In the genomic region with DNA sequence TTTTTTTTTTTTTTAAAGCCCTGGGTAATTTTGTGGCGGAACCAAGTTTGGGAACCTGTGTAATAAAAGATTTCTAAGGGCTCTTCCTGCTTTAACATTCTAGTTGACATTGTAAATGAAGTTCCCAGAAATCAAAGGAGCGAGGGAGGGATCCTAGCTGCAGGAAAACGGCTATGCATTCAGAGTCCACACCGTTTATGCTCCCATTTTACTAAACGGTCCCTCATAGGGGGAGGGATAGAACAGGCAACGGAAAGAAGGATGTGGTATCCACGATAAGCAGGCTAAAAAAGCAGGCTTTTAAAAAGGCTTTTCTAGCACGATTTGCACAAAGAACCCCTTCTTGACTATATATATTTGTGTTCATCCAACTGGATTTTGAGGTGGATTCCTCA, we compare ENCODE assay signal across 8 cellular contexts. TPM values are rescaled to one million over a fixed set of nuclear protein-coding genes. Genes with fewer than 3 reads are reported as not detected.
DNase-seq lines count a peak whose midpoint lies in the region; ATAC-seq, FAIRE-seq and TF ChIP-seq lines count a peak whose summit lies in the region.

No MANE protein-coding gene starts in this region.

- in situ Hi-C loops in KBM-7 (cut with MboI; ENCODE audit: low pct_unique_long_range_greater_than_20kb, low sequenced_read_pairs) = no loop called here

- BruUV-seq in PC-9 (replicated peaks; lab: Mats Ljungman, UMichigan) (TSS peak; percentile 46), endothelial cell of umbilical vein (replicated peaks; lab: Mats Ljungman, UMichigan) (TSS peak; percentile 53)

- H3K27me3 ChIP-seq in PC-9 (ENCODE audit: insufficient read depth, low read depth) = no peaks in the 10 kb centered on the region
- no peaks in the 10 kb centered on the region for H3K27me3 ChIP-seq in endothelial cell of umbilical vein (ENCODE audit: control insufficient read depth in 2 of 2, insufficient read depth in 2 of 2, low read length in 2 of 2)

- H3K4me1 Mint-ChIP-seq in activated CD8-positive, alpha-beta memory T cell treated with anti-CD3 and anti-CD28 coated beads, Interleukin-2, amount 10 ng/mL, durations not matched to agents 7 days and 5 days = peaks cover 19% of the 10 kb centered on the region
- peaks cover 39 to 40% of the 10 kb centered on the region in 2 donors for H3K4me1 Mint-ChIP-seq in natural killer cell

- peaks cover 5% of the 10 kb centered on the region for H3K27me3 Mint-ChIP-seq in activated CD8-positive, alpha-beta memory T cell treated with anti-CD3 and anti-CD28 coated beads, Interleukin-2, amount 10 ng/mL, durations not matched to agents 7 days and 5 days
- H3K27me3 Mint-ChIP-seq in natural killer cell (ENCODE audit: low read depth in 2 of 2) = peaks cover 0 to 6% of the 10 kb centered on the region in 2 donors

- CTCF ChIA-PET in activated CD8-positive, alpha-beta memory T cell treated with anti-CD3 and anti-CD28 coated beads, Interleukin-2, amount 10 ng/mL, durations not matched to agents 7 days and 5 days (lab: Charles Lee) = interaction anchor here (0.7 kb wide), 1 partner anchor 16 kb away, joined by 3 read pairs; no protein-coding TSS in a partner anchor
- CTCF ChIA-PET in PC-9 (lab: Charles Lee) = no interaction called here
- CTCF ChIA-PET in endothelial cell of umbilical vein (lab: Charles Lee) = interaction anchor here (1.0 kb wide), 1 partner anchor 19 kb away, joined by 3 read pairs; no protein-coding TSS in a partner anchor

- H3K4me3 Mint-ChIP-seq in activated CD8-positive, alpha-beta memory T cell treated with anti-CD3 and anti-CD28 coated beads, Interleukin-2, amount 10 ng/mL, durations not matched to agents 7 days and 5 days = peak overlapping the region; percentile 86
- peak overlapping the region; percentile 95 for H3K4me3 Mint-ChIP-seq in natural killer cell

- peak overlapping the region; percentile 93 for H2AFZ ChIP-seq in PC-9
- peak overlapping the region; percentile 97 for H2AFZ ChIP-seq in endothelial cell of umbilical vein (ENCODE audit: low read depth, low read length)

- POLR2A ChIA-PET in PC-9 (lab: Charles Lee; ENCODE audit: unreplicated experiment) (no interaction called here), endothelial cell of umbilical vein (lab: Charles Lee) (no interaction called here)

- FAIRE-seq in endothelial cell of umbilical vein (lab: Jason Lieb, UNC) = peak; percentile 47

- H3K9me1 ChIP-seq in endothelial cell of umbilical vein (replicated peaks; ENCODE audit: control insufficient read depth, extremely low read depth, insufficient read depth, low read length) = no peaks in the 10 kb centered on the region

- dilution Hi-C loops in endothelial cell of umbilical vein (cut with MboI; ENCODE audit: extremely low pct_ligation_motif_present, low sequenced_read_pairs) = no loop called here

- H3K9me2 ChIP-seq in PC-9 (ENCODE audit: insufficient read depth) = no peaks in the 10 kb centered on the region

- no peaks in the 10 kb centered on the region for H3K36me3 Mint-ChIP-seq in activated CD8-positive, alpha-beta memory T cell treated with anti-CD3 and anti-CD28 coated beads, Interleukin-2, amount 10 ng/mL, durations not matched to agents 7 days and 5 days
- H3K36me3 Mint-ChIP-seq in natural killer cell = no peaks in the 10 kb centered on the region

- no peak for TF ChIP-seq POLR2A in endothelial cell of umbilical vein (IDR thresholded peaks at IDR 0.05; ENCODE audit: low read depth, low read length)

- H3K9me3 ChIP-seq in PC-9 (ENCODE audit: insufficient read depth, low read depth) (no peaks in the 10 kb centered on the region), endothelial cell of umbilical vein (replicated peaks; ENCODE audit: control insufficient read depth, insufficient read depth, low read length) (no peaks in the 10 kb centered on the region)

- H3K4me1 ChIP-seq in PC-9 (replicated peaks; ENCODE audit: insufficient read depth) (peaks cover 15% of the 10 kb centered on the region), endothelial cell of umbilical vein (ENCODE audit: control insufficient read depth, extremely low read depth, insufficient read depth, low read length) (peaks cover 5% of the 10 kb centered on the region)

- intact Hi-C loops in PC-9 (cut with micrococcal nuclease; ENCODE audit: unreplicated experiment) = loop anchor here (1.0 to 10.0 kb wide), 2 partner anchors 57 to 398 kb away; partner anchors contain the start of gene COX16
- intact Hi-C loops in endothelial cell of umbilical vein (cut with micrococcal nuclease) = loop anchor here (1.0 kb wide), 1 partner anchor 57 kb away; the partner anchor contains the start of gene COX16
- intact Hi-C loops in natural killer cell (cut with micrococcal nuclease) = no loop called here

- no peak for DNase-seq in activated CD8-positive, alpha-beta memory T cell treated with anti-CD3 and anti-CD28 coated beads, Interleukin-2, amount 10 ng/mL, durations not matched to agents 7 days and 5 days
- DNase-seq in activated CD8-positive, alpha-beta memory T cell treated with anti-CD3 and anti-CD28 coated beads, Interleukin-2, amount 50 U/mL, for 4 hours = no peak
- DNase-seq in PC-9 = no peak
- DNase-seq in endothelial cell of umbilical vein (ENCODE audit: low read depth, low spot score) = no peak
- no peak for DNase-seq in natural killer cell
- no peak for DNase-seq in middle frontal gyrus (ENCODE audit: extremely low spot score, low spot score)
- DNase-seq in cerebellar nuclear complex (lab: John Stamatoyannopoulos, UW) = no peak
- DNase-seq in KBM-7 = no peak

- peaks cover 5% of the 10 kb centered on the region; the same call in 1 of the 2 replicates for H3F3A ChIP-seq in PC-9 (ENCODE audit: insufficient read depth, low read depth)

- H3K4me3 ChIP-seq in PC-9 = peak overlapping the region; percentile 77
- peak overlapping the region; percentile 71 to 95 (median 92) for H3K4me3 ChIP-seq in endothelial cell of umbilical vein (replicated peaks in 1 of 3; ENCODE audit: insufficient read depth in 1 of 3, low read depth in 1 of 3, low read length in 3 of 3)

- peak; percentile 39 for ATAC-seq in activated CD8-positive, alpha-beta memory T cell treated with anti-CD3 and anti-CD28 coated beads, Interleukin-2, amount 10 ng/mL, durations not matched to agents 7 days and 5 days
- peak in 2 of 3 donors; percentile 2 to 20 for ATAC-seq in natural killer cell

- peak overlapping the region; percentile 49 for H3K27ac Mint-ChIP-seq in activated CD8-positive, alpha-beta memory T cell treated with anti-CD3 and anti-CD28 coated beads, Interleukin-2, amount 10 ng/mL, durations not matched to agents 7 days and 5 days
- H3K27ac Mint-ChIP-seq in natural killer cell = peak overlapping the region; percentile 88 to 92

- H4K20me1 ChIP-seq in PC-9 (ENCODE audit: insufficient read depth) (no peaks in the 10 kb centered on the region; the same call in 1 of the 2 replicates), endothelial cell of umbilical vein (replicated peaks; ENCODE audit: control insufficient read depth, extremely low read depth, insufficient read depth, low read length) (no peaks in the 10 kb centered on the region)

- no peaks in the 10 kb centered on the region for H3K9me3 Mint-ChIP-seq in activated CD8-positive, alpha-beta memory T cell treated with anti-CD3 and anti-CD28 coated beads, Interleukin-2, amount 10 ng/mL, durations not matched to agents 7 days and 5 days (ENCODE audit: low read depth)
- H3K9me3 Mint-ChIP-seq in natural killer cell = no peaks in the 10 kb centered on the region

- H3K36me3 ChIP-seq in PC-9 (ENCODE audit: low read depth) (no peaks in the 10 kb centered on the region), endothelial cell of umbilical vein (ENCODE audit: control insufficient read depth in 2 of 2, extremely low read depth in 1 of 2, insufficient read depth in 2 of 2, low read length in 2 of 2) (no peaks in the 10 kb centered on the region)

- peaks cover 19% of the 10 kb centered on the region for H3K79me2 ChIP-seq in PC-9 (ENCODE audit: low read depth)
- H3K79me2 ChIP-seq in endothelial cell of umbilical vein (ENCODE audit: control insufficient read depth, insufficient read depth, low read length) = peaks cover 22% of the 10 kb centered on the region

- peak overlapping the region; percentile 71 for H3K27ac ChIP-seq in PC-9
- H3K27ac ChIP-seq in endothelial cell of umbilical vein (ENCODE audit: insufficient read depth, low read depth, low read length) = peak overlapping the region; percentile 45

- peak overlapping the region; percentile 76 for H3K9ac ChIP-seq in endothelial cell of umbilical vein (replicated peaks; ENCODE audit: extremely low read depth, insufficient read depth, low read length)

- no peak for TF ChIP-seq CTCF in PC-9 (conservative IDR thresholded peaks at IDR 0.05)
- no peak for TF ChIP-seq CTCF in endothelial cell of umbilical vein (IDR thresholded peaks at IDR 0.05; ENCODE audit: extremely low read depth in 1 of 2, insufficient read depth in 1 of 2, low read depth in 1 of 2, low read length in 2 of 2)
- TF ChIP-seq CTCF in natural killer cell (IDR thresholded peaks at IDR 0.05) = no peak

- H3K4me2 ChIP-seq in PC-9 (peak overlapping the region; percentile 96), endothelial cell of umbilical vein (ENCODE audit: insufficient read depth, low read length) (peak overlapping the region; percentile 58)

RNA-seq across cellular contexts. Expression of gene SYNJ2BP, which starts 0.6 kb away (rescaled TPM):
- 1 to 10 TPM; 3.6 to 7.3 TPM for total RNA-seq in activated CD8-positive, alpha-beta memory T cell treated with anti-CD3 and anti-CD28 coated beads, Interleukin-2, amount 10 ng/mL, durations not matched to agents 7 days and 5 days
- 21.2 and 30.2 TPM in 2 replicates for total RNA-seq in PC-9 (2021)
- total RNA-seq in endothelial cell of umbilical vein = 26.9 and 27.7 TPM in 2 replicates
- 7.5 and 13.1 TPM in 2 replicates for polyA plus RNA-seq in endothelial cell of umbilical vein
- 11.3 and 11.6 TPM in 2 replicates for polyA plus RNA-seq in endothelial cell of umbilical vein (2011; cell fraction: cytosol; rRNA removed)
- 11.1 and 14.9 TPM in 2 replicates for polyA plus RNA-seq in endothelial cell of umbilical vein (2011; cell fraction: nucleus; rRNA removed)
- 13.5 and 19.4 TPM in 2 replicates for polyA plus RNA-seq in endothelial cell of umbilical vein (2012)
- polyA minus RNA-seq in endothelial cell of umbilical vein = 16.4 and 20.2 TPM in 2 replicates
- polyA minus RNA-seq in endothelial cell of umbilical vein (2011; cell fraction: cytosol; rRNA and poly(A)+ RNA removed) = 12.5 TPM
- polyA minus RNA-seq in endothelial cell of umbilical vein (2011; cell fraction: nucleus; rRNA and poly(A)+ RNA removed) = 7.4 and 10.8 TPM in 2 replicates
- total RNA-seq in natural killer cell = 10 to 100 TPM in 2 of 3 donors, 1 to 10 TPM in 1; 9.1 to 16.6 (median 12.4) TPM

RNA-seq across cellular contexts. Expression of gene ADAM21, which starts 35.7 kb away (rescaled TPM):
- total RNA-seq in activated CD8-positive, alpha-beta memory T cell treated with anti-CD3 and anti-CD28 coated beads, Interleukin-2, amount 10 ng/mL, durations not matched to agents 7 days and 5 days = under 1 TPM in 1 of 2 experiments, not detected in 1; 0.07 TPM
- total RNA-seq in PC-9 (2021) = 0.15 TPM in 1 of 2 replicates, not detected in the other
- not detected in 2 replicates for total RNA-seq in endothelial cell of umbilical vein
- polyA plus RNA-seq in endothelial cell of umbilical vein = 0.05 and 0.06 TPM in 2 replicates
- 0.03 and 0.10 TPM in 2 replicates for polyA plus RNA-seq in endothelial cell of umbilical vein (2011; cell fraction: cytosol; rRNA removed)
- polyA plus RNA-seq in endothelial cell of umbilical vein (2011; cell fraction: nucleus; rRNA removed) = 0.04 and 0.05 TPM in 2 replicates
- polyA plus RNA-seq in endothelial cell of umbilical vein (2012) = 0.12 TPM in 1 of 2 replicates, not detected in the other
- 0.08 and 0.32 TPM in 2 replicates for polyA minus RNA-seq in endothelial cell of umbilical vein
- not detected for polyA minus RNA-seq in endothelial cell of umbilical vein (2011; cell fraction: cytosol; rRNA and poly(A)+ RNA removed)
- polyA minus RNA-seq in endothelial cell of umbilical vein (2011; cell fraction: nucleus; rRNA and poly(A)+ RNA removed) = not detected in 2 replicates
- total RNA-seq in natural killer cell = not detected

RNA-seq across cellular contexts. Expression of gene COX16, which starts 56.8 kb away (rescaled TPM):
- total RNA-seq in activated CD8-positive, alpha-beta memory T cell treated with anti-CD3 and anti-CD28 coated beads, Interleukin-2, amount 10 ng/mL, durations not matched to agents 7 days and 5 days = 10 to 100 TPM; 32.5 to 55.7 TPM
- 73.9 and 87.0 TPM in 2 replicates for total RNA-seq in PC-9 (2021)
- 42.4 and 49.9 TPM in 2 replicates for total RNA-seq in endothelial cell of umbilical vein
- polyA plus RNA-seq in endothelial cell of umbilical vein = 8.8 and 13.3 TPM in 2 replicates
- polyA plus RNA-seq in endothelial cell of umbilical vein (2011; cell fraction: cytosol; rRNA removed) = 19.9 and 22.4 TPM in 2 replicates
- polyA plus RNA-seq in endothelial cell of umbilical vein (2011; cell fraction: nucleus; rRNA removed) = 6.5 and 8.1 TPM in 2 replicates
- polyA plus RNA-seq in endothelial cell of umbilical vein (2012) = 46.6 and 54.5 TPM in 2 replicates
- 10.9 and 11.1 TPM in 2 replicates for polyA minus RNA-seq in endothelial cell of umbilical vein
- polyA minus RNA-seq in endothelial cell of umbilical vein (2011; cell fraction: cytosol; rRNA and poly(A)+ RNA removed) = 18.0 TPM
- polyA minus RNA-seq in endothelial cell of umbilical vein (2011; cell fraction: nucleus; rRNA and poly(A)+ RNA removed) = 5.8 TPM in 2 replicates
- total RNA-seq in natural killer cell = 10 to 100 TPM; 14.8 to 24.7 (median 21.6) TPM
